In genomic region chr2:111320965-111321364, GRCh38 we compare ENCODE assay signal across 3 cellular contexts.
TF ChIP-seq lines count a peak whose summit lies in the region.

No MANE protein-coding gene starts in this region.

TF ChIP-seq in A549, 52 proteins besides CTCF, POLR2A, EP300 and RAD21:
- peak; percentile 83 for TF ChIP-seq MAFK (IDR thresholded peaks at IDR 0.05; ENCODE audit: partially characterized antibody)
- peak; percentile 23; the same call in 1 of the 2 replicates for TF ChIP-seq MAX (IDR thresholded peaks at IDR 0.05)
- peak; percentile 16; the same call in 1 of the 2 replicates for TF ChIP-seq JUNB (IDR thresholded peaks at IDR 0.05)
- TF ChIP-seq NFE2L2 (conservative IDR thresholded peaks at IDR 0.05; ENCODE audit: low read length), result peak; percentile 77
- 0 out of 4 replicates have a peak, but pooled peaks of 1 of the 2 experiments have one; percentile 5 for TF ChIP-seq CEBPB (IDR thresholded peaks at IDR 0.05)

TF ChIP-seq in IMR-90, 13 proteins besides CTCF, POLR2A, EP300 and RAD21:
- peak; percentile 24; the same call in 1 of the 2 replicates for TF ChIP-seq CEBPB (IDR thresholded peaks at IDR 0.05; ENCODE audit: low read depth, low read length)
- peak; percentile 86 for TF ChIP-seq MAFK (IDR thresholded peaks at IDR 0.05; ENCODE audit: low read depth, low read length)
- TF ChIP-seq BHLHE40 (IDR thresholded peaks at IDR 0.05; ENCODE audit: low read depth, low read length), result 0 out of 2 replicates have a peak, but pooled peaks have one; percentile 41
- peak; percentile 56; the same call in 1 of the 2 replicates for TF ChIP-seq FOS (IDR thresholded peaks at IDR 0.05; ENCODE audit: low read depth, low read length)
- peak; percentile 91 for TF ChIP-seq NFE2L2 (IDR thresholded peaks at IDR 0.05; ENCODE audit: low read depth, low read length)

TF ChIP-seq in H1, 55 proteins besides CTCF, POLR2A, EP300 and RAD21:
- TF ChIP-seq BACH1 (IDR thresholded peaks at IDR 0.05; ENCODE audit: low read length), result 0 out of 2 replicates have a peak, but pooled peaks have one; percentile 32
